ENCODE assay signal across 1 cellular context in the genomic region with DNA sequence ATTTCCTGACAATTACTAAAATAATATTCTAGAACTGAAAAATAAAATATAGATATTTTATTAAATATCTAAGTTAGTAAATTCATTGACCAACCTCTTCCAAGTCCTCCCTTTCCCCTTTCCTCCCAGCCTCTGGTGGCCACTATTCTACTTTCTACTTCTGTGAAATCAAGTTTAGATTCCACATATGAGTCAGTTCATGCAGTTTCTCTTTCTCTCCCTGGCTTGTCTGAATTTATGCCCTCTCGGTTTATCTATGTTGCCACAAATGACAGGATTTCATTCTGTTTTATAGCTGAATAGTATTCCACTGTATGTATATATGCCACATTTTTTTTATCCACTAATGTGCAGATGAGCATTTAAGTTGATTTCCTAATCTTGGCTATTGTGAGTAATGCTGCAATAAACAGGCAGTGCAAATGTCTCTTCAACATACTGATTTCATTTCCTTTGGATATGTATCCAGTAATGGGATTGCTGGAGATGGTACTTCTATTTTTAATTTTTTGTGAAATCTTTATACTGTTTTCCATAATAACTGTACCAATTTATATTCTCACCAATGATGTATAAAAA.
TF ChIP-seq lines count a peak whose summit lies in the region.

No MANE protein-coding gene starts in this region.

TF ChIP-seq in WTC11, 78 proteins besides CTCF, POLR2A, EP300 and RAD21 (continued from another document):
- TF ChIP-seq, protein P1, sequence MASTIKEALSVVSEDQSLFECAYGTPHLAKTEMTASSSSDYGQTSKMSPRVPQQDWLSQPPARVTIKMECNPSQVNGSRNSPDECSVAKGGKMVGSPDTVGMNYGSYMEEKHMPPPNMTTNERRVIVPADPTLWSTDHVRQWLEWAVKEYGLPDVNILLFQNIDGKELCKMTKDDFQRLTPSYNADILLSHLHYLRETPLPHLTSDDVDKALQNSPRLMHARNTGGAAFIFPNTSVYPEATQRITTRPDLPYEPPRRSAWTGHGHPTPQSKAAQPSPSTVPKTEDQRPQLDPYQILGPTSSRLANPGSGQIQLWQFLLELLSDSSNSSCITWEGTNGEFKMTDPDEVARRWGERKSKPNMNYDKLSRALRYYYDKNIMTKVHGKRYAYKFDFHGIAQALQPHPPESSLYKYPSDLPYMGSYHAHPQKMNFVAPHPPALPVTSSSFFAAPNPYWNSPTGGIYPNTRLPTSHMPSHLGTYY (CRISPR knock-in tag; IDR thresholded peaks at IDR 0.05), result no peak
- TF ChIP-seq ZBTB21 (CRISPR knock-in tag; IDR thresholded peaks at IDR 0.05; ENCODE audit: borderline replicate concordance) (no peak), CBFB (CRISPR knock-in tag; IDR thresholded peaks at IDR 0.05; ENCODE audit: low read depth) (no peak)
- TF ChIP-seq, protein P2, sequence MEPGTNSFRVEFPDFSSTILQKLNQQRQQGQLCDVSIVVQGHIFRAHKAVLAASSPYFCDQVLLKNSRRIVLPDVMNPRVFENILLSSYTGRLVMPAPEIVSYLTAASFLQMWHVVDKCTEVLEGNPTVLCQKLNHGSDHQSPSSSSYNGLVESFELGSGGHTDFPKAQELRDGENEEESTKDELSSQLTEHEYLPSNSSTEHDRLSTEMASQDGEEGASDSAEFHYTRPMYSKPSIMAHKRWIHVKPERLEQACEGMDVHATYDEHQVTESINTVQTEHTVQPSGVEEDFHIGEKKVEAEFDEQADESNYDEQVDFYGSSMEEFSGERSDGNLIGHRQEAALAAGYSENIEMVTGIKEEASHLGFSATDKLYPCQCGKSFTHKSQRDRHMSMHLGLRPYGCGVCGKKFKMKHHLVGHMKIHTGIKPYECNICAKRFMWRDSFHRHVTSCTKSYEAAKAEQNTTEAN (CRISPR knock-in tag; IDR thresholded peaks at IDR 0.05), result no peak
- TF ChIP-seq, protein P3, sequence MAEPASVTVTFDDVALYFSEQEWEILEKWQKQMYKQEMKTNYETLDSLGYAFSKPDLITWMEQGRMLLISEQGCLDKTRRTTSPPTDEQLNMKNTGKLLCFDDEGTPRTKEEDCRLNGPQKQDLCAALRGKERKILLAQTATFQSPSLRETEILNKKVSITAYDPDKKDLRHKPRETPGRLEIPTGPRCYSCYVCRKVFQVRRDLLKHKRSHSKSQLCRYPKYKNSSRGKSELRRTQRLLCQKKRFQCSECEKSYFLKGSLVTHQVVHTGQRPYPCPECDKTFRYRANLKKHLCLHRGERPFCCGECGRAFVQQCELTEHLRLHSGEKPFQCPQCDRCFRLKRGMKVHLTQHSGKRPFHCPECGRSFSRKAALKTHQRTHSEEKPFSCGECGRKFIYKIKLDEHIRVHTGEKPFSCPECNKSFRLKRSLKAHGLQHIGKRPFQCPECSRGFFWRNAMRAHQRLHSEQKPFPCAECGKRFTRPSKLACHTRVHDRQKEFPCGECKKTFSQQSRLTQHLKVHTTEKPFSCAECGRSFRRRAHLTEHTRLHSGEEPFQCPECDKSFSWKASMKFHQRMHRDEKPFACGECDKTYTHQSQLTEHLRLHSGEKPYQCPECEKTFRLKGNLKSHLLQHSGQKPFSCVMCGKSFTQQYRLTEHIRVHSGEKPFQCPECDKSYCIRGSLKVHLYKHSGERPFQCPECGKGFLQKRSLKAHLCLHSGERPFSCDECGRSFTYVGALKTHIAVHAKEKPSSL (CRISPR knock-in tag; conservative IDR thresholded peaks at IDR 0.05), result no peak
